Comparison of ENCODE assay signal across 32 cellular contexts in genomic region chr16:8714143-8714542, GRCh38. TPM values are rescaled to one million over a fixed set of nuclear protein-coding genes. Genes with fewer than 3 reads are reported as not detected.
DNase-seq lines count a peak whose midpoint lies in the region; ATAC-seq and TF ChIP-seq lines count a peak whose summit lies in the region.
"Had no signal": no experiment of that assay in that cellular context is flagged by ENCODE, and none has a peak within 500 bp of the region (broad histone marks: within the 10 kb centered on the region; RNA-seq: fewer than 3 reads in every experiment).

No MANE protein-coding gene starts in this region.

- 89% methylated on average over 7 of the region's 7 CpGs for WGBS in esophagus muscularis mucosa

- H3K9me3 ChIP-seq in esophagus muscularis mucosa = peaks cover 0 to 9% (median 2%) of the 10 kb centered on the region in 4 donors
- H3K9me3 ChIP-seq: body of pancreas, thyroid gland had no signal

- H3K27me3 ChIP-seq in esophagus muscularis mucosa = no peaks in the 10 kb centered on the region
- H3K27me3 ChIP-seq: body of pancreas, left lung, thyroid gland had no signal

- peak overlapping the region; percentile 94 for H3K27ac ChIP-seq in caudate nucleus (ENCODE audit: low read depth, low read length)
- no peak overlapping the region for H3K27ac ChIP-seq in esophagus muscularis mucosa (replicated peaks in 1 of 4)
- H3K27ac ChIP-seq: body of pancreas, coronary artery, foreskin keratinocyte, left lung, thyroid gland, WERI-Rb-1 had no signal

- DNase-seq in left cardiac atrium (no peak), Right ventricle myocardium superior (no peak), caudate nucleus (lab: John Stamatoyannopoulos, UW) (peak in 12 of 61 donors; percentile 9 to 60 (median 36)), left lobe of liver (ENCODE audit: low spot score) (no peak), esophagus muscularis mucosa (ENCODE audit: extremely low spot score) (no peak), NCI-H2081 treated with DMSO at 0.1 percent for 48 hours (lab: John Stamatoyannopoulos, UW) (no peak)
- DNase-seq: activated CD4-positive, alpha-beta T cell treated with anti-CD3 and anti-CD28 coated beads, Interleukin-2, amount 10 ng/mL, durations not matched to agents 7 days and 5 days; activated naive CD4-positive, alpha-beta T cell; activated T-cell treated with anti-CD3 and anti-CD28 coated beads, Interleukin-2, amount 50 U/mL, for 4 hours; body of pancreas; CD8-positive, alpha-beta memory T cell; foreskin keratinocyte; left lung; mesendoderm; NCI-H1048; NCI-H2081; NCI-H510A; NK-92 treated with Interleukin-12 subunit alpha and Interleukin-12 subunit beta, amount 100 ng/mL, for 24 hours; PC-3; small intestine; stimulated activated CD4-positive, alpha-beta T cell treated with anti-CD3 and anti-CD28 coated beads, Interleukin-1b, Interleukin-23, amount 100 ng/mL, for 48 hours; stimulated activated CD8-positive, alpha-beta memory T cell treated with anti-CD3 and anti-CD28 coated beads, Interleukin-4, amount 100 ng/mL, for 48 hours; stimulated activated naive CD8-positive, alpha-beta T cell treated with anti-CD3 and anti-CD28 coated beads, Interleukin-15, amount 100 ng/mL, for 72 hours; SW 1271; T-helper 9 cell; thyroid gland; WERI-Rb-1 had no signal

- peak; percentile 32 to 76 for ATAC-seq in left cardiac atrium
- ATAC-seq in Right ventricle myocardium superior (ENCODE audit: poor library complexity) = no peak
- ATAC-seq in left lobe of liver = peak; percentile 17
- ATAC-seq in GM19455 (IDR thresholded peaks at IDR 0.05; ENCODE audit: unreplicated experiment) = no peak
- ATAC-seq in HG03460 (IDR thresholded peaks at IDR 0.05; ENCODE audit: unreplicated experiment) = no peak
- ATAC-seq: activated T-cell treated with anti-CD3 and anti-CD28 coated beads, Interleukin-2, amount 50 U/mL, for 4 hours; body of pancreas; esophagus mucosa; foreskin keratinocyte; left lung; PC-3; stimulated activated naive CD8-positive, alpha-beta T cell treated with anti-CD3 and anti-CD28 coated beads, Interleukin-15, amount 100 ng/mL, for 72 hours had no signal

- TF ChIP-seq CTCF in esophagus muscularis mucosa (IDR thresholded peaks at IDR 0.05) = no peak

- peaks cover 0 to 9% (median 2%) of the 10 kb centered on the region in 4 donors for H3K36me3 ChIP-seq in esophagus muscularis mucosa
- H3K36me3 ChIP-seq: HAP-1, left lung, thyroid gland, WERI-Rb-1 had no signal

- no peak overlapping the region for H3K4me3 ChIP-seq in esophagus muscularis mucosa
- H3K4me3 ChIP-seq: body of pancreas, coronary artery, HAP-1, left lung, thyroid gland had no signal

- intact Hi-C loops in left cardiac atrium (cut with DNase I) (no loop called here), Right ventricle myocardium superior (cut with DNase I) (no loop called here), esophagus muscularis mucosa (cut with DNase I) (no loop called here)

- no peak for TF ChIP-seq EP300 in esophagus muscularis mucosa (IDR thresholded peaks at IDR 0.05)

- no peak for TF ChIP-seq POLR2A in esophagus muscularis mucosa (IDR thresholded peaks at IDR 0.05; ENCODE audit: low read depth)

- no peaks in the 10 kb centered on the region for H3K4me1 ChIP-seq in esophagus muscularis mucosa
- H3K4me1 ChIP-seq: HAP-1, left lung had no signal

RNA-seq across cellular contexts. Expression of gene ABAT, which starts 39.7 kb away (rescaled TPM):
- 1 to 10 TPM; 4.2 to 5.0 TPM for total RNA-seq in left cardiac atrium
- total RNA-seq in Right ventricle myocardium superior = 3.4 TPM
- 378 TPM for total RNA-seq in left lobe of liver
- 10 to 100 TPM in 3 of 4 donors, 1 to 10 TPM in 1; 9.0 to 16.9 (median 13.4) TPM for total RNA-seq in esophagus muscularis mucosa

Comparison
In these comparisons a context has a peak if more than half of its experiments do, and no peak if none do; other contexts are left out.
1. ATAC-seq: peak in left cardiac atrium (2 of 2) and left lobe of liver (single experiment); none in Right ventricle myocardium superior (single experiment), GM19455 (single experiment) and HG03460 (single experiment).
2. RNA of gene ABAT, which starts 39.7 kb away (total RNA-seq): 378 TPM in left lobe of liver (single experiment); 9.0 to 16.9 TPM in esophagus muscularis mucosa, 4.2 to 5.0 TPM in left cardiac atrium and 3.4 TPM in Right ventricle myocardium superior (single experiment); every median in the first group is over 10 times any median in the second.